24 cellular contexts compared by ENCODE assay signal in genomic region chr14:75909630-75910029, GRCh38.
DNase-seq lines count a peak whose midpoint lies in the region; ATAC-seq and TF ChIP-seq lines count a peak whose summit lies in the region.
"Had no signal": no experiment of that assay in that cellular context is flagged by ENCODE, and none has a peak within 500 bp of the region (broad histone marks: within the 10 kb centered on the region; RNA-seq: fewer than 3 reads in every experiment).

No MANE protein-coding gene starts in this region.

- DNase-seq in breast epithelium (ENCODE audit: low spot score in 2 of 2) (peak in 1 of 2 donors; percentile 57), MCF 10A (ENCODE audit: unreplicated experiment) (no peak), RWPE2 (ENCODE audit: low spot score) (no peak), mesothelial cell of epicardium (ENCODE audit: low spot score in 2 of 2, unreplicated experiment in 2 of 2) (no peak), type B pancreatic cell (ENCODE audit: extremely low spot score, unreplicated experiment) (no peak), NCI-H1092 (lab: John Stamatoyannopoulos, UW) (no peak), sciatic nerve (ENCODE audit: low spot score) (no peak)
- DNase-seq: Calu3; CD8-positive, alpha-beta T cell; NCI-H1048; NCI-H1417 treated with DMSO at 0.1 percent for 48 hours; NCI-H1694 treated with DMSO at 0.1 percent for 48 hours; NCI-H2081; NCI-H446; NCI-H524 treated with DMSO at 0.1 percent for 48 hours; NCI-H774; PC-9; SHP77; SW 1271 had no signal

- peaks cover 0 to 11% of the 10 kb centered on the region in 2 donors for H3K4me1 ChIP-seq in breast epithelium
- H3K4me1 ChIP-seq in RWPE2 (ENCODE audit: insufficient read depth, poor library complexity, severe bottlenecking): peaks cover 13% of the 10 kb centered on the region

- no peaks in the 10 kb centered on the region for H3K9me3 ChIP-seq in breast epithelium
- no peaks in the 10 kb centered on the region for H3K9me3 ChIP-seq in RWPE2 (ENCODE audit: severe bottlenecking)

- H3K9me3 Mint-ChIP-seq in MCF 10A (ENCODE audit: unreplicated experiment): no peaks in the 10 kb centered on the region
- no peaks in the 10 kb centered on the region for H3K9me3 Mint-ChIP-seq in mesothelial cell of epicardium
- H3K9me3 Mint-ChIP-seq in type B pancreatic cell: no peaks in the 10 kb centered on the region
- H3K9me3 Mint-ChIP-seq: CD8-positive, alpha-beta T cell; IgD-negative memory B cell had no signal

- H3K36me3 Mint-ChIP-seq in MCF 10A (ENCODE audit: insufficient read depth, unreplicated experiment): no peaks in the 10 kb centered on the region
- peaks cover 2% of the 10 kb centered on the region for H3K36me3 Mint-ChIP-seq in mesothelial cell of epicardium
- peaks cover 3% of the 10 kb centered on the region for H3K36me3 Mint-ChIP-seq in type B pancreatic cell

- H3K27me3 ChIP-seq in breast epithelium: no peaks in the 10 kb centered on the region
- no peaks in the 10 kb centered on the region for H3K27me3 ChIP-seq in RWPE2 (ENCODE audit: insufficient read depth, poor library complexity, severe bottlenecking)

- no TSS peak for BruUV-seq in MCF 10A (replicated peaks; lab: Mats Ljungman, UMichigan)

- no peaks in the 10 kb centered on the region for H3K27me3 Mint-ChIP-seq in MCF 10A (ENCODE audit: insufficient read depth, unreplicated experiment)
- H3K27me3 Mint-ChIP-seq in mesothelial cell of epicardium (ENCODE audit: low read depth): no peaks in the 10 kb centered on the region
- no peaks in the 10 kb centered on the region for H3K27me3 Mint-ChIP-seq in type B pancreatic cell
- H3K27me3 Mint-ChIP-seq: IgD-negative memory B cell had no signal

- TF ChIP-seq POLR2A in breast epithelium (IDR thresholded peaks at IDR 0.05): no peak

- CTCF ChIA-PET in MCF 10A (lab: Yijun Ruan, JAX): interaction anchor here (3.6 to 7.4 kb wide), 3 partner anchors 9 to 199 kb away, joined by 18 to 154 read pairs (median 55); partner anchors contain the start of gene TGFB3

- ATAC-seq in RWPE2 (ENCODE audit: low read depth): peak; percentile 8; the same call in 1 of the 3 replicates
- no peak for ATAC-seq in GM21381 (IDR thresholded peaks at IDR 0.05; ENCODE audit: unreplicated experiment)
- ATAC-seq in sciatic nerve: no peak
- ATAC-seq: CD8-positive, alpha-beta T cell; HCT116 had no signal

- H3K27ac Mint-ChIP-seq in MCF 10A (ENCODE audit: low read depth, unreplicated experiment) (no peak overlapping the region), mesothelial cell of epicardium (peak overlapping the region; percentile 48), type B pancreatic cell (peak overlapping the region; percentile 43)
- H3K27ac Mint-ChIP-seq: CD8-positive, alpha-beta T cell; IgD-negative memory B cell had no signal

- H3K36me3 ChIP-seq in breast epithelium (no peaks in the 10 kb centered on the region), RWPE2 (ENCODE audit: low read depth) (peaks cover 10% of the 10 kb centered on the region)

- H3K27ac ChIP-seq in breast epithelium (peak overlapping the region; percentile 22 to 45), RWPE2 (ENCODE audit: poor library complexity, severe bottlenecking) (peak overlapping the region; percentile 7)
- H3K27ac ChIP-seq: C4-2B, KMS-11, PC-9 had no signal

- peaks cover 11% of the 10 kb centered on the region for H3K4me1 Mint-ChIP-seq in MCF 10A (ENCODE audit: insufficient read depth, unreplicated experiment)
- peaks cover 49% of the 10 kb centered on the region for H3K4me1 Mint-ChIP-seq in mesothelial cell of epicardium
- H3K4me1 Mint-ChIP-seq in type B pancreatic cell (ENCODE audit: unreplicated experiment): peaks cover 52% of the 10 kb centered on the region

- no peak for TF ChIP-seq CTCF in breast epithelium (IDR thresholded peaks at IDR 0.05)
- TF ChIP-seq CTCF in MCF 10A (IDR thresholded peaks at IDR 0.05; ENCODE audit: unreplicated experiment): no peak
- TF ChIP-seq CTCF in RWPE2 (IDR thresholded peaks at IDR 0.05; ENCODE audit: poor library complexity, severe bottlenecking): no peak
- no peak for TF ChIP-seq CTCF in mesothelial cell of epicardium (IDR thresholded peaks at IDR 0.05; ENCODE audit: unreplicated experiment)
- peak; percentile 26 for TF ChIP-seq CTCF in type B pancreatic cell (conservative IDR thresholded peaks at IDR 0.05)

- H3K4me3 ChIP-seq in breast epithelium (no peak overlapping the region), RWPE2 (ENCODE audit: severe bottlenecking) (no peak overlapping the region)
- H3K4me3 ChIP-seq: PC-9 had no signal

- intact Hi-C loops in breast epithelium (cut with DNase I; ENCODE audit: low total_unique reads): loop anchor here (5.0 kb wide), 1 partner anchor 68 kb away; no protein-coding TSS in a partner anchor
- intact Hi-C loops in MCF 10A (cut with micrococcal nuclease): loop anchor here (5.0 to 10.0 kb wide), 2 partner anchors 115 to 197 kb away; no protein-coding TSS in a partner anchor
- intact Hi-C loops in sciatic nerve (cut with DNase I): no loop called here

- POLR2A ChIA-PET in MCF 10A (lab: Yijun Ruan, JAX): interaction anchor here (0.9 kb wide), 1 partner anchor 66 kb away, joined by 3 read pairs; no protein-coding TSS in a partner anchor

- H3K4me3 Mint-ChIP-seq in MCF 10A (ENCODE audit: unreplicated experiment) (no peak overlapping the region), mesothelial cell of epicardium (no peak overlapping the region), type B pancreatic cell (no peak overlapping the region)
- H3K4me3 Mint-ChIP-seq: CD8-positive, alpha-beta T cell; IgD-negative memory B cell had no signal
